Comparison of ENCODE assay signal across 1 cellular context in genomic region chr2:191869178-191869577, GRCh38.
TF ChIP-seq lines count a peak whose summit lies in the region.

No MANE protein-coding gene starts in this region.

TF ChIP-seq in HepG2, 621 proteins besides CTCF, POLR2A, EP300 and RAD21 (continued from another document and continues in another):
- TF ChIP-seq ATF6 (CRISPR knock-in tag; conservative IDR thresholded peaks at IDR 0.05), result no peak
- no peak for TF ChIP-seq RFX3 (CRISPR knock-in tag; IDR thresholded peaks at IDR 0.05)
- TF ChIP-seq KLF15 (CRISPR knock-in tag; IDR thresholded peaks at IDR 0.05; ENCODE audit: borderline replicate concordance), result no peak
- TF ChIP-seq DNMT1 (CRISPR knock-in tag; IDR thresholded peaks at IDR 0.05), result no peak
- no peak for TF ChIP-seq RELA (CRISPR knock-in tag; IDR thresholded peaks at IDR 0.05)
- no peak for TF ChIP-seq ZNF180 (CRISPR knock-in tag; IDR thresholded peaks at IDR 0.05; ENCODE audit: borderline replicate concordance, low read depth)
- TF ChIP-seq TBX2 (CRISPR knock-in tag; IDR thresholded peaks at IDR 0.05; ENCODE audit: borderline replicate concordance), result peak; percentile 87
- no peak for TF ChIP-seq KDM3A (CRISPR knock-in tag; IDR thresholded peaks at IDR 0.05; ENCODE audit: low read depth)
- no peak for TF ChIP-seq ZNF414 (CRISPR knock-in tag; IDR thresholded peaks at IDR 0.05)
- TF ChIP-seq SMAD1 (CRISPR knock-in tag; IDR thresholded peaks at IDR 0.05; ENCODE audit: borderline replicate concordance, low read depth), result no peak
- no peak for TF ChIP-seq SOX6 (IDR thresholded peaks at IDR 0.05)
- TF ChIP-seq SOX6 (CRISPR knock-in tag; IDR thresholded peaks at IDR 0.05), result peak; percentile 56
- no peak for TF ChIP-seq ZFYVE20 (CRISPR knock-in tag; IDR thresholded peaks at IDR 0.05; ENCODE audit: borderline replicate concordance, low read depth)
- no peak for TF ChIP-seq HNF4A (CRISPR knock-in tag; IDR thresholded peaks at IDR 0.05)
- TF ChIP-seq ERF (CRISPR knock-in tag; IDR thresholded peaks at IDR 0.05), result 0 out of 2 replicates have a peak, but pooled peaks have one; percentile 14
- no peak for TF ChIP-seq RBAK (CRISPR knock-in tag; IDR thresholded peaks at IDR 0.05)
- no peak for TF ChIP-seq ZBTB10 (CRISPR knock-in tag; IDR thresholded peaks at IDR 0.05; ENCODE audit: borderline replicate concordance)
- TF ChIP-seq DR1 (CRISPR knock-in tag; IDR thresholded peaks at IDR 0.05), result no peak
- no peak for TF ChIP-seq SMAD9 (CRISPR knock-in tag; IDR thresholded peaks at IDR 0.05)
- TF ChIP-seq GPBP1L1 (CRISPR knock-in tag; IDR thresholded peaks at IDR 0.05), result no peak
- TF ChIP-seq ZNF724P (CRISPR knock-in tag; IDR thresholded peaks at IDR 0.05; ENCODE audit: borderline replicate concordance), result no peak
- TF ChIP-seq AHR (CRISPR knock-in tag; IDR thresholded peaks at IDR 0.05), result no peak
- TF ChIP-seq ZNF549 (CRISPR knock-in tag; IDR thresholded peaks at IDR 0.05), result no peak
- no peak for TF ChIP-seq JUND (CRISPR knock-in tag; IDR thresholded peaks at IDR 0.05)
- TF ChIP-seq ZIK1 (CRISPR knock-in tag; IDR thresholded peaks at IDR 0.05; ENCODE audit: borderline replicate concordance, low read depth), result no peak
- TF ChIP-seq IKZF1 (IDR thresholded peaks at IDR 0.05), result no peak
- TF ChIP-seq E2F1 (CRISPR knock-in tag; IDR thresholded peaks at IDR 0.05), result no peak
- TF ChIP-seq MXD3 (CRISPR knock-in tag; IDR thresholded peaks at IDR 0.05), result no peak
- no peak for TF ChIP-seq PBX2 (CRISPR knock-in tag; IDR thresholded peaks at IDR 0.05)
- no peak for TF ChIP-seq ZC3H13 (CRISPR knock-in tag; IDR thresholded peaks at IDR 0.05)
- TF ChIP-seq HDAC1 (CRISPR knock-in tag; IDR thresholded peaks at IDR 0.05), result 0 out of 2 replicates have a peak, but pooled peaks have one; percentile 15
- TF ChIP-seq MXD1 (CRISPR knock-in tag; IDR thresholded peaks at IDR 0.05), result no peak
- no peak for TF ChIP-seq ZNF512 (CRISPR knock-in tag; IDR thresholded peaks at IDR 0.05)
- no peak for TF ChIP-seq TGIF2 (CRISPR knock-in tag; IDR thresholded peaks at IDR 0.05)
- TF ChIP-seq MTF2 (CRISPR knock-in tag; IDR thresholded peaks at IDR 0.05; ENCODE audit: borderline replicate concordance), result no peak
- no peak for TF ChIP-seq TRAFD1 (CRISPR knock-in tag; IDR thresholded peaks at IDR 0.05; ENCODE audit: borderline replicate concordance)
- no peak for TF ChIP-seq ZBTB37 (CRISPR knock-in tag; IDR thresholded peaks at IDR 0.05)
- no peak for TF ChIP-seq ZNF234 (CRISPR knock-in tag; conservative IDR thresholded peaks at IDR 0.05)
- no peak for TF ChIP-seq ATF4 (CRISPR knock-in tag; IDR thresholded peaks at IDR 0.05)
- no peak for TF ChIP-seq ZBTB2 (CRISPR knock-in tag; IDR thresholded peaks at IDR 0.05; ENCODE audit: low read depth)
- no peak; the same call in 1 of the 2 replicates for TF ChIP-seq ZNF331 (CRISPR knock-in tag; IDR thresholded peaks at IDR 0.05)
- no peak for TF ChIP-seq SP4 (CRISPR knock-in tag; IDR thresholded peaks at IDR 0.05)
- no peak for TF ChIP-seq MEIS2 (CRISPR knock-in tag; IDR thresholded peaks at IDR 0.05)
- TF ChIP-seq NR1H2 (CRISPR knock-in tag; IDR thresholded peaks at IDR 0.05; ENCODE audit: borderline replicate concordance, low read depth), result no peak
- TF ChIP-seq DNMT3B (CRISPR knock-in tag; conservative IDR thresholded peaks at IDR 0.05), result no peak
- no peak for TF ChIP-seq CHD2 (IDR thresholded peaks at IDR 0.05; ENCODE audit: low read depth, low read length)
- no peak for TF ChIP-seq KLF6 (CRISPR knock-in tag; IDR thresholded peaks at IDR 0.05)
- TF ChIP-seq ATF3 (CRISPR knock-in tag; IDR thresholded peaks at IDR 0.05), result no peak
- no peak for TF ChIP-seq GTF2F1 (IDR thresholded peaks at IDR 0.05; ENCODE audit: low read length)
- no peak for TF ChIP-seq SYNCRIP (IDR thresholded peaks at IDR 0.05; ENCODE audit: insufficient read depth, low read depth, low read length)
